In the genomic region with DNA sequence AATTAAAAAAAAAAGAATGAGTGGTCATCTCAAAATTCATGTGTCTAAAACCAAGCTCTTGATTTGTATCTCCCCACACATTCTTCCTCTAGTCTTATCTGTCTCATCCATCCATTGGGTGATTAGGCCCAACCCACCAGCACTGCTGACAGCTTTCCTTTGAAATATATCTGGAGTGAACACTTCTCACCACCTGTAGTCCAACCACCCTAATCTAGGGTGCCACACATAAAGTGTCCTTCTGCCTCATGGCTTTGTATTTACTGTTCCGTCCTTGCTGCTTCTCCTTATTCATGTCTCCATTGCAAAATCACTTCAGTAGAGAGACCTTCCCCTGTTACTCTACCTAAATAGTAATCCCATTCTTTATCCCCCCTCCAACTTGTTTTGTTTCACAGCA, we compare ENCODE assay signal across 31 cellular contexts.
"Had no signal": no experiment of that assay in that cellular context is flagged by ENCODE, and none has a peak within 500 bp of the region (broad histone marks: within the 10 kb centered on the region; RNA-seq: fewer than 3 reads in every experiment).

No MANE protein-coding gene starts in this region.

- H3K36me3 Mint-ChIP-seq: activated CD4-positive, alpha-beta memory T cell treated with anti-CD3 and anti-CD28 coated beads for 36 hours; activated naive CD4-positive, alpha-beta T cell treated with anti-CD3 and anti-CD28 coated beads, Interleukin-2, amount 50 U/mL, for 72 hours; T-cell had no signal

- ATAC-seq: activated naive CD4-positive, alpha-beta T cell treated with anti-CD3 and anti-CD28 coated beads, Interleukin-2, amount 50 U/mL, for 72 hours; activated T-cell treated with anti-CD3 and anti-CD28 coated beads, Interleukin-2, amount 50 U/mL, for 4 hours; Panc1; T-cell; T-helper 17 cell had no signal

- H3K9me3 ChIP-seq: SJSA1, SK-N-SH had no signal

- H3K4me2 ChIP-seq: KMS-11, SK-N-SH had no signal

- H3K4me1 Mint-ChIP-seq: activated B cell treated with CpG ODN at 0.5 μM for 24 hours, T-cell, T-helper 17 cell had no signal

- H3K4me3 Mint-ChIP-seq: activated B cell treated with CpG ODN at 0.5 μM for 24 hours; activated CD4-positive, alpha-beta memory T cell treated with anti-CD3 and anti-CD28 coated beads for 36 hours; activated naive CD4-positive, alpha-beta T cell treated with anti-CD3 and anti-CD28 coated beads for 36 hours; activated T-cell treated with anti-CD3 and anti-CD28 coated beads, Interleukin-2, amount 50 U/mL, for 4 hours; activated T-helper 1 cell treated with anti-CD3 and anti-CD28 coated beads, Interleukin-12 subunit alpha, Interleukin-12 subunit beta, Interleukin-2, Interleukin-4 antibody, amounts not matched to agents 30 ng/mL and 10 ng/mL and 1 ng/mL, durations not matched to agents 14 hours and 24 hours and 36 hours; T-cell; T-helper 17 cell had no signal

- DNase-seq: activated B cell treated with CpG ODN at 0.5 μM for 24 hours; activated CD4-positive, alpha-beta memory T cell treated with anti-CD3 and anti-CD28 coated beads for 36 hours; activated CD4-positive, alpha-beta T cell treated with anti-CD3 and anti-CD28 coated beads for 4 hours; activated CD4-positive, alpha-beta T cell treated with anti-CD3 and anti-CD28 coated beads, Interleukin-2, amount 50 U/mL, for 1 hour; activated CD4-positive, CD25-positive, alpha-beta regulatory T cell treated with anti-CD3 and anti-CD28 coated beads, Interleukin-2, amount 50 U/mL, for 72 hours; activated CD8-positive, alpha-beta memory T cell treated with anti-CD3 and anti-CD28 coated beads, Interleukin-2, amount 50 U/mL, for 4 hours; activated gamma-delta T cell treated with Interleukin-2 at 50 U/mL for 16 hours; activated naive CD4-positive, alpha-beta T cell treated with anti-CD3 and anti-CD28 coated beads for 36 hours; activated T-cell treated with anti-CD3 and anti-CD28 coated beads for 4 hours; activated T-cell treated with anti-CD3 and anti-CD28 coated beads, Interleukin-2, amount 50 U/mL, for 4 hours; aorta; brain microvascular endothelial cell; central memory CD4-positive, alpha-beta T cell; NCI-H1092 treated with DMSO at 0.1 percent for 48 hours; NCI-H146; NCI-H187; NCI-H2029 treated with DMSO at 0.1 percent for 48 hours; NCI-H2107; NCI-H2171; NCI-H510A; NCI-H748 treated with DMSO at 0.1 percent for 48 hours; NK-92 treated with Interleukin-12 subunit alpha and Interleukin-12 subunit beta, amount 100 ng/mL, for 24 hours; SHP77 treated with DMSO at 0.1 percent for 48 hours; SK-N-SH; T-cell; T-helper 17 cell had no signal

- H3K36me3 ChIP-seq: brain microvascular endothelial cell, SJSA1 had no signal

- H3K9me2 ChIP-seq: SK-N-SH had no signal

- H3K27ac Mint-ChIP-seq: activated B cell treated with CpG ODN at 0.5 μM for 24 hours; activated CD4-positive, alpha-beta memory T cell treated with anti-CD3 and anti-CD28 coated beads for 36 hours; activated naive CD4-positive, alpha-beta T cell treated with anti-CD3 and anti-CD28 coated beads for 36 hours; activated naive CD4-positive, alpha-beta T cell treated with anti-CD3 and anti-CD28 coated beads, Interleukin-2, amount 50 U/mL, for 72 hours; activated T-helper 1 cell treated with anti-CD3 and anti-CD28 coated beads, Interleukin-12 subunit alpha, Interleukin-12 subunit beta, Interleukin-2, Interleukin-4 antibody, amounts not matched to agents 30 ng/mL and 10 ng/mL and 1 ng/mL, durations not matched to agents 14 hours and 24 hours and 36 hours; T-cell; T-helper 17 cell had no signal

- H3K9me3 Mint-ChIP-seq: activated naive CD4-positive, alpha-beta T cell treated with anti-CD3 and anti-CD28 coated beads, Interleukin-2, amount 50 U/mL, for 72 hours; activated T-helper 1 cell treated with anti-CD3 and anti-CD28 coated beads, Interleukin-12 subunit alpha, Interleukin-12 subunit beta, Interleukin-2, Interleukin-4 antibody, amounts not matched to agents 30 ng/mL and 10 ng/mL and 1 ng/mL, durations not matched to agents 14 hours and 24 hours and 36 hours had no signal

- H3K9ac ChIP-seq: KMS-11, SK-N-SH had no signal

- H3K27me3 Mint-ChIP-seq: T-cell had no signal

- H3K27me3 ChIP-seq: brain microvascular endothelial cell, SJSA1 had no signal

- H3K4me3 ChIP-seq: SJSA1 had no signal
